In the genomic region with DNA sequence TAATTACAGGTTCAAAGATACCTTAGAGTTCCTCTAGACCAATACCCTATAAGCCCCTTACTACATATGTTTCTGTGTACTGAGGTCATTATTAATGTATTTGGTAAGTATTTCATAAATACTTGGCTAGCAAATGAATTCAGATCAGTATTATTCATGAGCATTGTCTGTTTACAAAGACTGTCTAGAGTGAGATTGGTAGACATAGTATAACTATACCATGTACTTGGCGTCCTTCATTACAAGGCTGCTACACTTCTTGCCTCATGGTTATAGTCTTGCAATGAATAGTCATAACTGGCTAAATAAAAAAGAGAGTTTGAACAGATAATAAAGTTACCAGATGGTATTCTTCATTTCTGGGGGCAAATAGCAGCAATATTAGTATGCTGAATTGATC, we compare ENCODE assay signal across 18 cellular contexts.
"Had no signal": no experiment of that assay in that cellular context is flagged by ENCODE, and none has a peak within 500 bp of the region (broad histone marks: within the 10 kb centered on the region; RNA-seq: fewer than 3 reads in every experiment).

No MANE protein-coding gene starts in this region.

- DNase-seq: Karpas-422, KBM-7, MG63, NCI-H1092, NCI-H1436, NCI-H187, NCI-H2029, NCI-H2081 treated with DMSO at 0.1 percent for 48 hours, NCI-H2171, NCI-H226, NCI-H446, NCI-H510A, NCI-H524 treated with DMSO at 0.1 percent for 48 hours, NCI-H69, NCI-H774, Right ventricle myocardium superior, RPMI8226, SIG-M5 had no signal
